Comparison of ENCODE assay signal across 1 cellular context in the genomic region with DNA sequence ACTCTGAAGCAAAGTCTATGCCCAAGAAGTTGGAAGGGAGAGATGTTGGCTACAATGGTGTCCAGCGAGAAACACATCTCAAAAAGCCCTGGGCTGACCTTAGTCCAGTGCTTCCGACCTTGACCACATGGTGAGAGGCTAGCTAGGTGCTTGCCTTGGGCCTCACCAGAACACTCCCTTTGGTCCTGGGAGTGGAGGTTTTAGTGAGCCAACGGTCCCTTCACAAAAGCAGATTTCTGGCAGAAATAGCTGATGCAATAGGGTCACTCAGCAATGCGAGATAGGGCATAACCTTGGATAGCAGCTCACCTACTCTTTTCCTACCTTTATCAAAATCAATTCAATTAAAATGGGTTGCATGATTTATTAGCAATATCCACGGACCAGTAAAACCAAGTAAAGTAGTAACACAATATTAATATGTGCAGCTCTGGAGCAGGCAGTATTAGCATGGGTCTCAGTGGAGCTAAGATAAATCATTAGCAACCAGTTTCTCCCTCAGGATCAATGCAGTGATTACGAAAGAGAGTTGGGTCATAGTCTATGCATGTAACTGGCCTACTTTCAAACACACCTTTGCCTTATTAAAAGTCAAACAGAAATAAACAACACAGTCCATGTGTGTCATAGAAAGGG.
TF ChIP-seq lines count a peak whose summit lies in the region.

No MANE protein-coding gene starts in this region.

TF ChIP-seq in K562, 482 proteins besides CTCF, POLR2A, EP300 and RAD21 (continued from another document and continues in another):
- TF ChIP-seq, protein P1, sequence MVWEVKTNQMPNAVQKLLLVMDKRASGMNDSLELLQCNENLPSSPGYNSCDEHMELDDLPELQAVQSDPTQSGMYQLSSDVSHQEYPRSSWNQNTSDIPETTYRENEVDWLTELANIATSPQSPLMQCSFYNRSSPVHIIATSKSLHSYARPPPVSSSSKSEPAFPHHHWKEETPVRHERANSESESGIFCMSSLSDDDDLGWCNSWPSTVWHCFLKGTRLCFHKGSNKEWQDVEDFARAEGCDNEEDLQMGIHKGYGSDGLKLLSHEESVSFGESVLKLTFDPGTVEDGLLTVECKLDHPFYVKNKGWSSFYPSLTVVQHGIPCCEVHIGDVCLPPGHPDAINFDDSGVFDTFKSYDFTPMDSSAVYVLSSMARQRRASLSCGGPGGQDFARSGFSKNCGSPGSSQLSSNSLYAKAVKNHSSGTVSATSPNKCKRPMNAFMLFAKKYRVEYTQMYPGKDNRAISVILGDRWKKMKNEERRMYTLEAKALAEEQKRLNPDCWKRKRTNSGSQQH (CRISPR knock-in tag; IDR thresholded peaks at IDR 0.05): no peak
- TF ChIP-seq PRPF4 (IDR thresholded peaks at IDR 0.05; ENCODE audit: insufficient read depth, low read depth, low read length, poor library complexity, severe bottlenecking) (no peak), RBM17 (IDR thresholded peaks at IDR 0.05; ENCODE audit: borderline replicate concordance, low read depth, low read length) (no peak), MAZ (CRISPR knock-in tag; conservative IDR thresholded peaks at IDR 0.05 in 1 of 2, IDR thresholded peaks at IDR 0.05 in 1 of 2) (no peak), ESRRA (IDR thresholded peaks at IDR 0.05; ENCODE audit: borderline replicate concordance, low read depth) (peak; percentile 90), ZNF408 (CRISPR knock-in tag; IDR thresholded peaks at IDR 0.05; ENCODE audit: low read depth) (no peak), HNRNPK (IDR thresholded peaks at IDR 0.05; ENCODE audit: low read depth, low read length, poor library complexity, severe bottlenecking) (no peak), ZNF785 (CRISPR knock-in tag; IDR thresholded peaks at IDR 0.05) (no peak), TBP (optimal IDR thresholded peaks at IDR 0.05; ENCODE audit: low read depth, low read length) (peak; percentile 9), GTF2A2 (tag; IDR thresholded peaks at IDR 0.05) (no peak), CREM (IDR thresholded peaks at IDR 0.05; ENCODE audit: low read depth) (no peak), ZNF24 (IDR thresholded peaks at IDR 0.05) (no peak), DMBX1 (CRISPR knock-in tag; IDR thresholded peaks at IDR 0.05; ENCODE audit: borderline replicate concordance) (0 out of 2 replicates have a peak, but pooled peaks have one; percentile 40), L3MBTL2 (IDR thresholded peaks at IDR 0.05) (0 out of 2 replicates have a peak, but pooled peaks have one; percentile 42), FOS (IDR thresholded peaks at IDR 0.05; ENCODE audit: extremely low read depth, insufficient read length) (no peak), NR2C2 (CRISPR knock-in tag; IDR thresholded peaks at IDR 0.05) (no peak), NR2C2 (tag; IDR thresholded peaks at IDR 0.05) (peak; percentile 36), POLR3A (IDR thresholded peaks at IDR 0.05; ENCODE audit: borderline replicate concordance, extremely low read depth, insufficient read depth, insufficient read length) (no peak), SMARCA4 (IDR thresholded peaks at IDR 0.05) (0 out of 2 replicates have a peak, but pooled peaks have one; percentile 30), ELF4 (CRISPR knock-in tag; IDR thresholded peaks at IDR 0.05) (no peak), NUFIP1 (IDR thresholded peaks at IDR 0.05; ENCODE audit: partially characterized antibody) (no peak), ZNF668 (CRISPR knock-in tag; IDR thresholded peaks at IDR 0.05) (no peak), ZEB2 (IDR thresholded peaks at IDR 0.05) (0 out of 2 replicates have a peak, but pooled peaks have one; percentile 41), ZNF561 (CRISPR knock-in tag; conservative IDR thresholded peaks at IDR 0.05) (no peak), POLR2H (tag; IDR thresholded peaks at IDR 0.05; ENCODE audit: low read depth) (no peak), TAF7 (tag; IDR thresholded peaks at IDR 0.05) (0 out of 2 replicates have a peak, but pooled peaks have one; percentile 21), BDP1 (IDR thresholded peaks at IDR 0.05; ENCODE audit: insufficient read depth, insufficient read length) (no peak), ZNF165 (CRISPR knock-in tag; IDR thresholded peaks at IDR 0.05; ENCODE audit: borderline replicate concordance) (no peak), ZNF507 (tag; conservative IDR thresholded peaks at IDR 0.05) (no peak), SP2 (IDR thresholded peaks at IDR 0.05; ENCODE audit: extremely low read depth, low read depth, low read length, poor library complexity, severe bottlenecking) (no peak), JUND (IDR thresholded peaks at IDR 0.05; ENCODE audit: borderline replicate concordance, low read depth, low read length) (peak; percentile 41; the same call in 1 of the 2 replicates), JUND (tag; IDR thresholded peaks at IDR 0.05; ENCODE audit: borderline replicate concordance, low read depth, low read length) (no peak; the same call in 2 of the 3 replicates), SOX6 (IDR thresholded peaks at IDR 0.05) (0 out of 2 replicates have a peak, but pooled peaks have one; percentile 33), HDAC2 (IDR thresholded peaks at IDR 0.05) (no peak), ZNF217 (CRISPR knock-in tag; IDR thresholded peaks at IDR 0.05) (no peak), GTF2F1 (IDR thresholded peaks at IDR 0.05; ENCODE audit: low read depth, low read length) (no peak), ZBTB1 (CRISPR knock-in tag; IDR thresholded peaks at IDR 0.05; ENCODE audit: borderline replicate concordance, low read depth) (no peak), ZNF23 (CRISPR knock-in tag; IDR thresholded peaks at IDR 0.05) (no peak), CTBP1 (IDR thresholded peaks at IDR 0.05; ENCODE audit: borderline replicate concordance) (peak; percentile 47; the same call in 1 of the 2 replicates), POLR2G (IDR thresholded peaks at IDR 0.05; ENCODE audit: low read depth, low read length) (no peak), JUN (IDR thresholded peaks at IDR 0.05; ENCODE audit: borderline replicate concordance, low read depth, low read length) (no peak), JUN (CRISPR knock-in tag; IDR thresholded peaks at IDR 0.05; ENCODE audit: borderline replicate concordance) (no peak), ZSCAN32 (CRISPR knock-in tag; IDR thresholded peaks at IDR 0.05) (peak; percentile 78), NR2F6 (CRISPR knock-in tag; IDR thresholded peaks at IDR 0.05) (no peak), ZNF431 (CRISPR knock-in tag; IDR thresholded peaks at IDR 0.05) (no peak)
- TF ChIP-seq, protein P2, sequence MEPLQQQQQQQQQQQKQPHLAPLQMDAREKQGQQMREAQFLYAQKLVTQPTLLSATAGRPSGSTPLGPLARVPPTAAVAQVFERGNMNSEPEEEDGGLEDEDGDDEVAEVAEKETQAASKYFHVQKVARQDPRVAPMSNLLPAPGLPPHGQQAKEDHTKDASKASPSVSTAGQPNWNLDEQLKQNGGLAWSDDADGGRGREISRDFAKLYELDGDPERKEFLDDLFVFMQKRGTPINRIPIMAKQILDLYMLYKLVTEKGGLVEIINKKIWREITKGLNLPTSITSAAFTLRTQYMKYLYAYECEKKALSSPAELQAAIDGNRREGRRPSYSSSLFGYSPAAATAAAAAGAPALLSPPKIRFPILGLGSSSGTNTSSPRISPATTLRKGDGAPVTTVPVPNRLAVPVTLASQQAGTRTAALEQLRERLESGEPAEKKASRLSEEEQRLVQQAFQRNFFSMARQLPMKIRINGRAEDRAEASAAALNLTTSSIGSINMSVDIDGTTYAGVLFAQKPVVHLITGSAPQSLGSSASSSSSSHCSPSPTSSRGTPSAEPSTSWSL (CRISPR knock-in tag; IDR thresholded peaks at IDR 0.05; ENCODE audit: borderline replicate concordance): no peak
- TF ChIP-seq, protein P3, sequence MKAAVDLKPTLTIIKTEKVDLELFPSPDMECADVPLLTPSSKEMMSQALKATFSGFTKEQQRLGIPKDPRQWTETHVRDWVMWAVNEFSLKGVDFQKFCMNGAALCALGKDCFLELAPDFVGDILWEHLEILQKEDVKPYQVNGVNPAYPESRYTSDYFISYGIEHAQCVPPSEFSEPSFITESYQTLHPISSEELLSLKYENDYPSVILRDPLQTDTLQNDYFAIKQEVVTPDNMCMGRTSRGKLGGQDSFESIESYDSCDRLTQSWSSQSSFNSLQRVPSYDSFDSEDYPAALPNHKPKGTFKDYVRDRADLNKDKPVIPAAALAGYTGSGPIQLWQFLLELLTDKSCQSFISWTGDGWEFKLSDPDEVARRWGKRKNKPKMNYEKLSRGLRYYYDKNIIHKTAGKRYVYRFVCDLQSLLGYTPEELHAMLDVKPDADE (conservative IDR thresholded peaks at IDR 0.05; ENCODE audit: control insufficient read depth, low read depth, low read length): no peak
- TF ChIP-seq, protein P4, sequence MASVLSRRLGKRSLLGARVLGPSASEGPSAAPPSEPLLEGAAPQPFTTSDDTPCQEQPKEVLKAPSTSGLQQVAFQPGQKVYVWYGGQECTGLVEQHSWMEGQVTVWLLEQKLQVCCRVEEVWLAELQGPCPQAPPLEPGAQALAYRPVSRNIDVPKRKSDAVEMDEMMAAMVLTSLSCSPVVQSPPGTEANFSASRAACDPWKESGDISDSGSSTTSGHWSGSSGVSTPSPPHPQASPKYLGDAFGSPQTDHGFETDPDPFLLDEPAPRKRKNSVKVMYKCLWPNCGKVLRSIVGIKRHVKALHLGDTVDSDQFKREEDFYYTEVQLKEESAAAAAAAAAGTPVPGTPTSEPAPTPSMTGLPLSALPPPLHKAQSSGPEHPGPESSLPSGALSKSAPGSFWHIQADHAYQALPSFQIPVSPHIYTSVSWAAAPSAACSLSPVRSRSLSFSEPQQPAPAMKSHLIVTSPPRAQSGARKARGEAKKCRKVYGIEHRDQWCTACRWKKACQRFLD (CRISPR knock-in tag; IDR thresholded peaks at IDR 0.05): no peak
- TF ChIP-seq, protein P5, sequence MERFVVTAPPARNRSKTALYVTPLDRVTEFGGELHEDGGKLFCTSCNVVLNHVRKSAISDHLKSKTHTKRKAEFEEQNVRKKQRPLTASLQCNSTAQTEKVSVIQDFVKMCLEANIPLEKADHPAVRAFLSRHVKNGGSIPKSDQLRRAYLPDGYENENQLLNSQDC (CRISPR knock-in tag; IDR thresholded peaks at IDR 0.05): no peak
- TF ChIP-seq, protein P6, sequence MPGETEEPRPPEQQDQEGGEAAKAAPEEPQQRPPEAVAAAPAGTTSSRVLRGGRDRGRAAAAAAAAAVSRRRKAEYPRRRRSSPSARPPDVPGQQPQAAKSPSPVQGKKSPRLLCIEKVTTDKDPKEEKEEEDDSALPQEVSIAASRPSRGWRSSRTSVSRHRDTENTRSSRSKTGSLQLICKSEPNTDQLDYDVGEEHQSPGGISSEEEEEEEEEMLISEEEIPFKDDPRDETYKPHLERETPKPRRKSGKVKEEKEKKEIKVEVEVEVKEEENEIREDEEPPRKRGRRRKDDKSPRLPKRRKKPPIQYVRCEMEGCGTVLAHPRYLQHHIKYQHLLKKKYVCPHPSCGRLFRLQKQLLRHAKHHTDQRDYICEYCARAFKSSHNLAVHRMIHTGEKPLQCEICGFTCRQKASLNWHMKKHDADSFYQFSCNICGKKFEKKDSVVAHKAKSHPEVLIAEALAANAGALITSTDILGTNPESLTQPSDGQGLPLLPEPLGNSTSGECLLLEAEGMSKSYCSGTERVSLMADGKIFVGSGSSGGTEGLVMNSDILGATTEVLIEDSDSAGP (CRISPR knock-in tag; IDR thresholded peaks at IDR 0.05): no peak
- TF ChIP-seq, protein P7, sequence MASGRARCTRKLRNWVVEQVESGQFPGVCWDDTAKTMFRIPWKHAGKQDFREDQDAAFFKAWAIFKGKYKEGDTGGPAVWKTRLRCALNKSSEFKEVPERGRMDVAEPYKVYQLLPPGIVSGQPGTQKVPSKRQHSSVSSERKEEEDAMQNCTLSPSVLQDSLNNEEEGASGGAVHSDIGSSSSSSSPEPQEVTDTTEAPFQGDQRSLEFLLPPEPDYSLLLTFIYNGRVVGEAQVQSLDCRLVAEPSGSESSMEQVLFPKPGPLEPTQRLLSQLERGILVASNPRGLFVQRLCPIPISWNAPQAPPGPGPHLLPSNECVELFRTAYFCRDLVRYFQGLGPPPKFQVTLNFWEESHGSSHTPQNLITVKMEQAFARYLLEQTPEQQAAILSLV (tag; IDR thresholded peaks at IDR 0.05): peak; percentile 73; the same call in 1 of the 2 replicates
- TF ChIP-seq, protein P8, sequence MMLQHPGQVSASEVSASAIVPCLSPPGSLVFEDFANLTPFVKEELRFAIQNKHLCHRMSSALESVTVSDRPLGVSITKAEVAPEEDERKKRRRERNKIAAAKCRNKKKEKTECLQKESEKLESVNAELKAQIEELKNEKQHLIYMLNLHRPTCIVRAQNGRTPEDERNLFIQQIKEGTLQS (IDR thresholded peaks at IDR 0.05): peak; percentile 92
- TF ChIP-seq, protein P8 (CRISPR knock-in tag; conservative IDR thresholded peaks at IDR 0.05): no peak
- TF ChIP-seq, protein P9, sequence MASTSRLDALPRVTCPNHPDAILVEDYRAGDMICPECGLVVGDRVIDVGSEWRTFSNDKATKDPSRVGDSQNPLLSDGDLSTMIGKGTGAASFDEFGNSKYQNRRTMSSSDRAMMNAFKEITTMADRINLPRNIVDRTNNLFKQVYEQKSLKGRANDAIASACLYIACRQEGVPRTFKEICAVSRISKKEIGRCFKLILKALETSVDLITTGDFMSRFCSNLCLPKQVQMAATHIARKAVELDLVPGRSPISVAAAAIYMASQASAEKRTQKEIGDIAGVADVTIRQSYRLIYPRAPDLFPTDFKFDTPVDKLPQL (IDR thresholded peaks at IDR 0.05; ENCODE audit: extremely low read depth, insufficient read length): no peak
- TF ChIP-seq, protein P10, sequence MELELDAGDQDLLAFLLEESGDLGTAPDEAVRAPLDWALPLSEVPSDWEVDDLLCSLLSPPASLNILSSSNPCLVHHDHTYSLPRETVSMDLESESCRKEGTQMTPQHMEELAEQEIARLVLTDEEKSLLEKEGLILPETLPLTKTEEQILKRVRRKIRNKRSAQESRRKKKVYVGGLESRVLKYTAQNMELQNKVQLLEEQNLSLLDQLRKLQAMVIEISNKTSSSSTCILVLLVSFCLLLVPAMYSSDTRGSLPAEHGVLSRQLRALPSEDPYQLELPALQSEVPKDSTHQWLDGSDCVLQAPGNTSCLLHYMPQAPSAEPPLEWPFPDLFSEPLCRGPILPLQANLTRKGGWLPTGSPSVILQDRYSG (tag; conservative IDR thresholded peaks at IDR 0.05; ENCODE audit: low read depth): no peak
- TF ChIP-seq, protein P11, sequence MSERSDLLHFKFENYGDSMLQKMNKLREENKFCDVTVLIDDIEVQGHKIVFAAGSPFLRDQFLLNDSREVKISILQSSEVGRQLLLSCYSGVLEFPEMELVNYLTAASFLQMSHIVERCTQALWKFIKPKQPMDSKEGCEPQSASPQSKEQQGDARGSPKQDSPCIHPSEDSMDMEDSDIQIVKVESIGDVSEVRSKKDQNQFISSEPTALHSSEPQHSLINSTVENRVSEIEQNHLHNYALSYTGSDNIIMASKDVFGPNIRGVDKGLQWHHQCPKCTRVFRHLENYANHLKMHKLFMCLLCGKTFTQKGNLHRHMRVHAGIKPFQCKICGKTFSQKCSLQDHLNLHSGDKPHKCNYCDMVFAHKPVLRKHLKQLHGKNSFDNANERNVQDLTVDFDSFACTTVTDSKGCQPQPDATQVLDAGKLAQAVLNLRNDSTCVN (CRISPR knock-in tag; IDR thresholded peaks at IDR 0.05): no peak
